In the genomic region with DNA sequence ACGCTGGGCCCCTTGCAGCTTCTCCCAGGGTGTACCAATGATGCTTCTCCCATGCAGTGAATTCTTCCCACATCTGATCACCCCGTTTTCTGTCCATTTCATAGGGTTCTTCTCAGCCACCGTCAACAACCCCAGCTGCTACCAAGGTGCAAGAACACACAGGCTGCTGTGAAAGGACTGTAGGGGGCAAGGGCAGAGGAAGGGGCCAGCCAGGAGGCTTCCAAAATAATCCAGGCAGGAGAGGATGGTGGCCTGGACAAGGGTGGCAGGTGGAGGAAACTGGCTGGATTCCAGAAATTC, we compare ENCODE assay signal across 17 cellular contexts.
DNase-seq lines count a peak whose midpoint lies in the region; ATAC-seq and TF ChIP-seq lines count a peak whose summit lies in the region.
"Had no signal": no experiment of that assay in that cellular context is flagged by ENCODE, and none has a peak within 500 bp of the region (broad histone marks: within the 10 kb centered on the region; RNA-seq: fewer than 3 reads in every experiment).

No MANE protein-coding gene starts in this region.

- no peak for TF ChIP-seq POLR2A in breast epithelium (IDR thresholded peaks at IDR 0.05)

- H3K4me3 Mint-ChIP-seq in MCF 10A (ENCODE audit: unreplicated experiment) (no peak overlapping the region), nephron progenitor cell (peak overlapping the region; percentile 42)
- H3K4me3 Mint-ChIP-seq: CD4-positive, alpha-beta memory T cell; IgD-negative memory B cell had no signal

- CTCF ChIA-PET in MCF 10A (lab: Yijun Ruan, JAX): no interaction called here

- no peaks in the 10 kb centered on the region for H3K36me3 Mint-ChIP-seq in MCF 10A (ENCODE audit: insufficient read depth, unreplicated experiment)
- H3K36me3 Mint-ChIP-seq in nephron progenitor cell (ENCODE audit: low read depth): no peaks in the 10 kb centered on the region
- H3K36me3 Mint-ChIP-seq: CD4-positive, alpha-beta memory T cell had no signal

- TF ChIP-seq CTCF in breast epithelium (IDR thresholded peaks at IDR 0.05): no peak
- TF ChIP-seq CTCF in MCF 10A (IDR thresholded peaks at IDR 0.05; ENCODE audit: unreplicated experiment): no peak
- no peak for TF ChIP-seq CTCF in nephron progenitor cell (IDR thresholded peaks at IDR 0.05)
- TF ChIP-seq CTCF in mucosa of descending colon (IDR thresholded peaks at IDR 0.05): no peak

- DNase-seq in breast epithelium (ENCODE audit: low spot score in 2 of 2) (no peak), MCF 10A (ENCODE audit: unreplicated experiment) (no peak), brain pericyte (ENCODE audit: low read depth, low spot score) (peak; percentile 33), nephron progenitor cell (no peak), mucosa of descending colon (no peak)
- DNase-seq: CD4-positive, alpha-beta memory T cell; EL; H7; NCI-H146; NCI-H446; NCI-H748 treated with DMSO at 0.1 percent for 48 hours; Peyer's patch; SIG-M5 had no signal

- BruUV-seq in MCF 10A (replicated peaks; lab: Mats Ljungman, UMichigan): no TSS peak

- H3K27me3 Mint-ChIP-seq in MCF 10A (ENCODE audit: insufficient read depth, unreplicated experiment) (peaks cover 28% of the 10 kb centered on the region), nephron progenitor cell (ENCODE audit: low read depth, poor library complexity) (peaks cover 43% of the 10 kb centered on the region)

- H3K36me3 ChIP-seq in breast epithelium (no peaks in the 10 kb centered on the region), mucosa of descending colon (ENCODE audit: low read depth) (no peaks in the 10 kb centered on the region)
- H3K36me3 ChIP-seq: Peyer's patch had no signal

- ATAC-seq in HG02852 (IDR thresholded peaks at IDR 0.05; ENCODE audit: unreplicated experiment): no peak
- ATAC-seq in GM21447 (IDR thresholded peaks at IDR 0.05; ENCODE audit: unreplicated experiment): no peak
- ATAC-seq in mucosa of descending colon: no peak
- ATAC-seq in HG03378 (IDR thresholded peaks at IDR 0.05; ENCODE audit: unreplicated experiment): no peak

- H3K4me3 ChIP-seq in breast epithelium (no peak overlapping the region), mucosa of descending colon (no peak overlapping the region)
- H3K4me3 ChIP-seq: Peyer's patch had no signal

- no peaks in the 10 kb centered on the region for H3K27me3 ChIP-seq in breast epithelium
- H3K27me3 ChIP-seq: Peyer's patch had no signal

- H3K9me3 Mint-ChIP-seq in MCF 10A (ENCODE audit: unreplicated experiment) (no peaks in the 10 kb centered on the region), nephron progenitor cell (no peaks in the 10 kb centered on the region)
- H3K9me3 Mint-ChIP-seq: CD4-positive, alpha-beta memory T cell had no signal

- no peaks in the 10 kb centered on the region for H3K9me3 ChIP-seq in breast epithelium
- H3K9me3 ChIP-seq in mucosa of descending colon: no peaks in the 10 kb centered on the region
- H3K9me3 ChIP-seq: Peyer's patch had no signal

- intact Hi-C loops in breast epithelium (cut with DNase I; ENCODE audit: low total_unique reads) (no loop called here), MCF 10A (cut with micrococcal nuclease) (no loop called here), mucosa of descending colon (cut with DNase I, micrococcal nuclease) (no loop called here)

- peaks cover 12% of the 10 kb centered on the region for H3K4me1 Mint-ChIP-seq in MCF 10A (ENCODE audit: insufficient read depth, unreplicated experiment)
- peaks cover 84% of the 10 kb centered on the region for H3K4me1 Mint-ChIP-seq in nephron progenitor cell
- H3K4me1 Mint-ChIP-seq: IgD-negative memory B cell had no signal

- POLR2A ChIA-PET in MCF 10A (lab: Yijun Ruan, JAX): no interaction called here

- H3K27ac Mint-ChIP-seq in MCF 10A (ENCODE audit: low read depth, unreplicated experiment) (no peak overlapping the region), nephron progenitor cell (no peak overlapping the region)
- H3K27ac Mint-ChIP-seq: CD4-positive, alpha-beta memory T cell; IgD-negative memory B cell had no signal

- peaks cover 0 to 5% of the 10 kb centered on the region in 2 donors for H3K4me1 ChIP-seq in breast epithelium
- peaks cover 46% of the 10 kb centered on the region for H3K4me1 ChIP-seq in mucosa of descending colon (ENCODE audit: low read depth)

- H3K27ac ChIP-seq in breast epithelium: peak overlapping the region; percentile 37 to 52
